In genomic region chr19:10751109-10751972, GRCh38 we compare ENCODE assay signal across 10 cellular contexts. TPM values are rescaled to one million over a fixed set of nuclear protein-coding genes. Genes with fewer than 3 reads are reported as not detected.
DNase-seq lines count a peak whose midpoint lies in the region; ATAC-seq and TF ChIP-seq lines count a peak whose summit lies in the region.
"Had no signal": no experiment of that assay in that cellular context is flagged by ENCODE, and none has a peak within 500 bp of the region (broad histone marks: within the 10 kb centered on the region; RNA-seq: fewer than 3 reads in every experiment).

No MANE protein-coding gene starts in this region.

- H3K36me3 ChIP-seq in mammary epithelial cell (ENCODE audit: insufficient read depth, low read length) (no peaks in the 10 kb centered on the region), duodenal mucosa (ENCODE audit: control insufficient read depth in 1 of 2, insufficient read depth in 2 of 2, low read length in 2 of 2) (no peaks in the 10 kb centered on the region), mucosa of stomach (ENCODE audit: control insufficient read depth, insufficient read depth, low read length) (no peaks in the 10 kb centered on the region), aorta (ENCODE audit: control insufficient read depth in 1 of 2, insufficient read depth in 2 of 2, low read length in 1 of 2) (no peaks in the 10 kb centered on the region)

- no peak overlapping the region for H3K4me3 Mint-ChIP-seq in MCF 10A (ENCODE audit: unreplicated experiment)

- peak overlapping the region; percentile 61 for H3K27ac Mint-ChIP-seq in MCF 10A (ENCODE audit: low read depth, unreplicated experiment)

- dilution Hi-C loops in mammary epithelial cell (cut with HindIII; ENCODE audit: low sequenced_read_pairs): no loop called here

- in situ Hi-C loops in mammary epithelial cell (cut with MboI; ENCODE audit: low sequenced_read_pairs in 2 of 2): no loop called here

- no peaks in the 10 kb centered on the region for H3K9me3 Mint-ChIP-seq in MCF 10A (ENCODE audit: unreplicated experiment)

- DNase-seq in MCF 10A (ENCODE audit: unreplicated experiment): no peak
- no peak for DNase-seq in mammary epithelial cell
- no peak for DNase-seq in aorta
- DNase-seq in cerebellar nuclear complex (lab: John Stamatoyannopoulos, UW): no peak
- DNase-seq in T-helper 9 cell: no peak
- DNase-seq in HuH-7 (ENCODE audit: low spot score): no peak
- DNase-seq: activated gamma-delta T cell, NCI-H2029 had no signal

- H3K4me1 Mint-ChIP-seq in MCF 10A (ENCODE audit: insufficient read depth, unreplicated experiment): peaks cover 37% of the 10 kb centered on the region

- H2AFZ ChIP-seq in mammary epithelial cell (ENCODE audit: low read depth, low read length): no peak overlapping the region

- no peak for TF ChIP-seq CTCF in MCF 10A (IDR thresholded peaks at IDR 0.05; ENCODE audit: unreplicated experiment)
- TF ChIP-seq CTCF in mammary epithelial cell (conservative IDR thresholded peaks at IDR 0.05 in 1 of 2, IDR thresholded peaks at IDR 0.05 in 1 of 2; ENCODE audit: extremely low read depth in 1 of 2, insufficient read depth in 1 of 2, low read depth in 1 of 2, low read length in 2 of 2): no peak

- BruUV-seq in MCF 10A (replicated peaks; lab: Mats Ljungman, UMichigan) (no TSS peak), mammary epithelial cell (replicated peaks; lab: Mats Ljungman, UMichigan) (no TSS peak)

- CTCF ChIA-PET in MCF 10A (lab: Yijun Ruan, JAX): no interaction called here
- CTCF ChIA-PET in mammary epithelial cell (lab: Charles Lee; ENCODE audit: low non-redundant PET): no interaction called here

- H3K27ac ChIP-seq in mammary epithelial cell (ENCODE audit: insufficient read depth, low read depth, low read length) (no peak overlapping the region), duodenal mucosa (ENCODE audit: low read depth, low read length) (peak overlapping the region; percentile 95), aorta (ENCODE audit: low read depth in 1 of 2, low read length in 2 of 2) (peak overlapping the region in 1 of 2 donors; percentile 14)

- H3K36me3 Mint-ChIP-seq in MCF 10A (ENCODE audit: insufficient read depth, unreplicated experiment): peaks cover 7% of the 10 kb centered on the region

- peak; percentile 42 for ATAC-seq in aorta (ENCODE audit: low FRiP score)

- H3K9ac ChIP-seq in mammary epithelial cell (ENCODE audit: insufficient read depth, low read length) (no peak overlapping the region), duodenal mucosa (ENCODE audit: low read depth in 1 of 2, low read length in 2 of 2) (peak overlapping the region; percentile 20 to 59), mucosa of stomach (ENCODE audit: low read length) (peak overlapping the region; percentile 74)

- H3K4me3 ChIP-seq in mammary epithelial cell (replicated peaks in 1 of 3; ENCODE audit: insufficient read depth in 1 of 3, low read depth in 2 of 3, low read length in 3 of 3): no peak overlapping the region
- H3K4me3 ChIP-seq in duodenal mucosa (ENCODE audit: low read depth in 1 of 2, low read length in 2 of 2): peak overlapping the region in 1 of 2 donors; percentile 32
- H3K4me3 ChIP-seq in mucosa of stomach (ENCODE audit: low read length): peak overlapping the region; percentile 38
- no peak overlapping the region for H3K4me3 ChIP-seq in aorta (ENCODE audit: low read length in 2 of 2)

- intact Hi-C loops in MCF 10A (cut with micrococcal nuclease): no loop called here
- intact Hi-C loops in mammary epithelial cell (cut with micrococcal nuclease): no loop called here
- intact Hi-C loops in aorta (cut with DNase I): no loop called here

- H3K27me3 Mint-ChIP-seq in MCF 10A (ENCODE audit: insufficient read depth, unreplicated experiment): no peaks in the 10 kb centered on the region

- no peak overlapping the region for H3K4me2 ChIP-seq in mammary epithelial cell (ENCODE audit: insufficient read depth, low read depth, low read length)

- H3K9me3 ChIP-seq in mammary epithelial cell (replicated peaks; ENCODE audit: insufficient read depth, low read length): no peaks in the 10 kb centered on the region
- no peaks in the 10 kb centered on the region for H3K9me3 ChIP-seq in duodenal mucosa (ENCODE audit: control insufficient read depth in 1 of 2, low read length in 2 of 2)
- no peaks in the 10 kb centered on the region for H3K9me3 ChIP-seq in mucosa of stomach (ENCODE audit: control insufficient read depth, low read length)
- no peaks in the 10 kb centered on the region for H3K9me3 ChIP-seq in aorta (ENCODE audit: control insufficient read depth, low read length)

- peaks cover 4% of the 10 kb centered on the region for H4K20me1 ChIP-seq in mammary epithelial cell (ENCODE audit: insufficient read depth, low read length)

- H3K27me3 ChIP-seq in mammary epithelial cell (ENCODE audit: insufficient read depth, low read length) (no peaks in the 10 kb centered on the region), duodenal mucosa (ENCODE audit: control insufficient read depth in 1 of 2, insufficient read depth in 2 of 2, low read length in 2 of 2) (no peaks in the 10 kb centered on the region), mucosa of stomach (ENCODE audit: control insufficient read depth, insufficient read depth, low read length) (no peaks in the 10 kb centered on the region), aorta (ENCODE audit: control insufficient read depth in 1 of 2, insufficient read depth in 2 of 2, low read length in 1 of 2) (no peaks in the 10 kb centered on the region)

- H3K4me1 ChIP-seq in mammary epithelial cell (ENCODE audit: insufficient read depth, low read length): peaks cover 27% of the 10 kb centered on the region
- H3K4me1 ChIP-seq in duodenal mucosa (ENCODE audit: control insufficient read depth in 1 of 2, insufficient read depth in 2 of 2, low read length in 2 of 2): peaks cover 74 to 77% of the 10 kb centered on the region in 2 donors
- peaks cover 85% of the 10 kb centered on the region for H3K4me1 ChIP-seq in mucosa of stomach (ENCODE audit: control insufficient read depth, insufficient read depth, low read length)
- H3K4me1 ChIP-seq in aorta (ENCODE audit: control insufficient read depth in 1 of 2, insufficient read depth in 2 of 2, low read length in 2 of 2): no peaks in the 10 kb centered on the region

- POLR2A ChIA-PET in MCF 10A (lab: Yijun Ruan, JAX): no interaction called here

- 82% methylated on average over 18 of the region's 21 CpGs for WGBS in mammary epithelial cell (ENCODE audit: low coverage, missing lambda C conversion rate)
- WGBS in aorta, 2 donors: 53 to 59% methylated on average over 20 to 21 of the region's 21 CpGs

- peaks cover 95% of the 10 kb centered on the region for H3K79me2 ChIP-seq in mammary epithelial cell (ENCODE audit: insufficient read depth, low read length)

RNA-seq across cellular contexts. Expression of gene DNM2, which starts 33.5 kb away (rescaled TPM):
- 114 and 125 TPM in 2 replicates for total RNA-seq in MCF 10A (2022)
- 100 to 1,000 TPM in 1 of 2 donors, 10 to 100 TPM in 1; 95.9 to 125 TPM for total RNA-seq in mammary epithelial cell
- polyA plus RNA-seq in mammary epithelial cell: 60.2 TPM
- 219 TPM for polyA minus RNA-seq in mammary epithelial cell
- total RNA-seq in aorta: 100 to 1,000 TPM; 118 to 160 TPM
- 10 to 100 TPM; 51.7 to 89.7 TPM for polyA plus RNA-seq in aorta

RNA-seq across cellular contexts. Expression of gene QTRT1, which starts 50.1 kb away (rescaled TPM):
- total RNA-seq in MCF 10A (2022) (57.5 and 71.3 TPM in 2 replicates), mammary epithelial cell (10 to 100 TPM; 22.2 to 42.7 TPM), aorta (10 to 100 TPM; 25.0 to 31.5 TPM)
- polyA plus RNA-seq in mammary epithelial cell (35.4 TPM), aorta (100 to 1,000 TPM in 1 of 2 donors, 10 to 100 TPM in 1; 54.2 to 243 TPM)
- polyA minus RNA-seq in mammary epithelial cell: 5.5 TPM
